ENCODE assay signal across 9 cellular contexts in the genomic region with DNA sequence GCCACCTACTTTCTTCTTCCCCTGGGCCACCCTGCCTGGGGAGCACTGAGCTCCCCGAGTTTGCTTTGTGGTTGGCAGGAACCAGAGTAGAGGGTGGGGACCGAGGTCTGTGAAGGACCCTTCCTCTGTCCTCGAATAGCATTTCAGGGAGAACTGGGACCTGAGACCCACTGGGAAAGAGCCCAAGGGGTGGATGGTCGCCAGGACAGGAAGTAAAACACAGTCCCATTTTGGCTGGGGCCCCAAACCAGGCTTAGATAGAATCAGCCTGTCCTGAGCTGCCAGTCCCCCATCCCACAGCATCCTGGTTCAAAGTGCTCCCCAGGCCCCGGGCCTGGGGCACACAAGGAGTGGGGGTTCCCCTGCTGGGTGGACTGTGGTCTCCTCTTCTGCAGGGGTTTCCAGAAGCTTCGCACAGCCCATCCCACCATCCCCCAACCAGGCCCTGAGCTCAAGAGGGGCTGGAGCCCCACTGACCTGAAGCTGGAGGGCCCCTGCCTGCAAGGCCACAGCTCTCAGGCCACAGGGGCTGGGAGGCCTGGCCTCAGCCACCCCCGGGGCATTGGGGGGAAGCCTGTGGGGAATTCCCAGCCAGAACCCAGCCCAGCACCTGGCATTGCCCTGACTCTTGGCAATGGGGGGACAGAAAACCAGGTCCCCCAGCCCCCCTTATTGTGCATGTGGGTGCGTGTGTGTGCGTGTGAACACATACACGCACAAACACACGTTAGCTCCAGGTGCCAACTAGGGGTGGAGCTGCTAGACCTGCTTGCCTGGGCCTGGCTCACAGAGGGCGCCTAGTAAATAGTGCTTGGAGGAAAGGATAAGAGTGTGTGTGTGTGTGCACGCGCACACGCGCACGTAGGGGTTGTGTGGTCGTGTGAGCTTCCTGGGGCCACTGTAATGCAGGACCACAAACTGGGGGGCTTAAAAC. TPM values are rescaled to one million over a fixed set of nuclear protein-coding genes. Genes with fewer than 3 reads are reported as not detected.
DNase-seq lines count a peak whose midpoint lies in the region; ATAC-seq and TF ChIP-seq lines count a peak whose summit lies in the region.
"Had no signal": no experiment of that assay in that cellular context is flagged by ENCODE, and none has a peak within 500 bp of the region (broad histone marks: within the 10 kb centered on the region; RNA-seq: fewer than 3 reads in every experiment).

No MANE protein-coding gene starts in this region.

- intact Hi-C loops in prostate gland (cut with DNase I): no loop called here

- H3K27ac Mint-ChIP-seq in endodermal cell: peak overlapping the region; percentile 55

- H3K27me3 Mint-ChIP-seq in endodermal cell (ENCODE audit: insufficient read depth): no peaks in the 10 kb centered on the region

- H3K27ac ChIP-seq in endodermal cell (ENCODE audit: low read depth, low read length): peak overlapping the region; percentile 58
- H3K27ac ChIP-seq in prostate gland: peak overlapping the region; percentile 99 to 100

- no peak for ATAC-seq in GM18858 (IDR thresholded peaks at IDR 0.05; ENCODE audit: unreplicated experiment)
- no peak for ATAC-seq in HG03108 (IDR thresholded peaks at IDR 0.05; ENCODE audit: unreplicated experiment)
- ATAC-seq in GM19467 (IDR thresholded peaks at IDR 0.05; ENCODE audit: unreplicated experiment): no peak

- H3K27me3 ChIP-seq in endodermal cell (ENCODE audit: control insufficient read depth, insufficient read depth, low read length, poor library complexity, severe bottlenecking) (no peaks in the 10 kb centered on the region), prostate gland (replicated peaks; ENCODE audit: insufficient read depth) (no peaks in the 10 kb centered on the region)

- 82 to 89% methylated on average over 14 to 18 of the region's 18 CpGs for whole genome bisulfite sequencing in endodermal cell (ENCODE audit: insufficient coverage in 1 of 2, insufficient read length in 1 of 2), 2 experiments
- WGBS in prostate gland: 24% methylated on average over 17 of the region's 18 CpGs

- peak overlapping the region; percentile 65 for H3K4me3 ChIP-seq in endodermal cell (ENCODE audit: low read length)
- H3K4me3 ChIP-seq in prostate gland: peak overlapping the region; percentile 98 to 100

- no peak for TF ChIP-seq CTCF in endodermal cell (conservative IDR thresholded peaks at IDR 0.05)
- peak in 1 of 4 experiments; percentile 4 for TF ChIP-seq CTCF in prostate gland (IDR thresholded peaks at IDR 0.05)

- peak; percentile 20 for DNase-seq in NCI-H748 (lab: John Stamatoyannopoulos, UW; ENCODE audit: unreplicated experiment)
- DNase-seq in NCI-H748 treated with DMSO at 0.1 percent for 48 hours (lab: John Stamatoyannopoulos, UW): no peak
- DNase-seq in T-helper 9 cell: peak; percentile 49
- no peak for DNase-seq in endodermal cell
- DNase-seq in prostate gland (ENCODE audit: low spot score): peak; percentile 84

- H3K4me3 Mint-ChIP-seq in endodermal cell: peak overlapping the region; percentile 66

- H3K9me3 ChIP-seq in endodermal cell (ENCODE audit: control insufficient read depth, low read length): no peaks in the 10 kb centered on the region
- H3K9me3 ChIP-seq in prostate gland: no peaks in the 10 kb centered on the region

- peak; percentile 45 for TF ChIP-seq POLR2A in prostate gland (IDR thresholded peaks at IDR 0.05)

- H3K4me1 Mint-ChIP-seq in endodermal cell: no peaks in the 10 kb centered on the region

- H3K9ac ChIP-seq in endodermal cell (ENCODE audit: extremely low read depth, low read length, poor library complexity, severe bottlenecking): peak overlapping the region; percentile 70

- no peaks in the 10 kb centered on the region for H3K9me3 Mint-ChIP-seq in endodermal cell

- H3K4me1 ChIP-seq in endodermal cell (ENCODE audit: control insufficient read depth, insufficient read depth, low read length) (peaks cover 10% of the 10 kb centered on the region), prostate gland (replicated peaks) (peaks cover 38% of the 10 kb centered on the region)

- H3K36me3 ChIP-seq in endodermal cell (ENCODE audit: control insufficient read depth, insufficient read depth, low read length) (peaks cover 5% of the 10 kb centered on the region), prostate gland (no peaks in the 10 kb centered on the region)

- no peaks in the 10 kb centered on the region for H3K36me3 Mint-ChIP-seq in endodermal cell (ENCODE audit: low read depth)

RNA-seq across cellular contexts. Expression of a gene that starts 1.0 kb away (rescaled TPM):
- total RNA-seq in endodermal cell (100 to 1,000 TPM; 120 to 123 TPM), prostate gland (100 to 1,000 TPM; 141 to 189 TPM)
- polyA plus RNA-seq in endodermal cell (2013, experiment 1 of 2): 63.1 TPM
- 58.0 TPM for polyA plus RNA-seq in endodermal cell (2013, experiment 2 of 2)

RNA-seq across cellular contexts. Expression of a gene that starts 36.5 kb away (rescaled TPM):
- total RNA-seq in endodermal cell: 100 to 1,000 TPM; 107 to 112 TPM
- polyA plus RNA-seq in endodermal cell (2013, experiment 1 of 2): 113 TPM
- polyA plus RNA-seq in endodermal cell (2013, experiment 2 of 2): 99.4 TPM
- 100 to 1,000 TPM; 116 to 136 TPM for total RNA-seq in prostate gland

RNA-seq across cellular contexts. Expression of a gene that starts 44.1 kb away (rescaled TPM):
- 10 to 100 TPM; 20.9 to 21.8 TPM for total RNA-seq in endodermal cell
- 16.9 TPM for polyA plus RNA-seq in endodermal cell (2013, experiment 1 of 2)
- polyA plus RNA-seq in endodermal cell (2013, experiment 2 of 2): 15.9 TPM
- 10 to 100 TPM; 40.1 to 43.5 TPM for total RNA-seq in prostate gland

RNA-seq across cellular contexts. Expression of a gene that starts 44.7 kb away (rescaled TPM):
- total RNA-seq in endodermal cell: 1 to 10 TPM; 4.3 to 5.4 TPM
- 4.3 TPM for polyA plus RNA-seq in endodermal cell (2013, experiment 1 of 2)
- polyA plus RNA-seq in endodermal cell (2013, experiment 2 of 2): 4.6 TPM
- 10 to 100 TPM; 11.8 to 50.2 TPM for total RNA-seq in prostate gland
- total RNA-seq: Daoy had no signal

Comparison
In these comparisons a context has a peak if more than half of its experiments do, and no peak if none do; other contexts are left out.
1. DNase-seq: peak in NCI-H748 (single experiment), T-helper 9 cell (single experiment) and prostate gland (single experiment); none in NCI-H748 treated with DMSO at 0.1 percent for 48 hours (single experiment) and endodermal cell (single experiment).